In genomic region chr4:163332526-163333405, GRCh38 we compare ENCODE assay signal across 1 cellular context.
TF ChIP-seq lines count a peak whose summit lies in the region.

Gene NPY1R, minus strand, starts transcription at chr4:163332596. Its CDS starts 6,042 bp downstream, at chr4:163326554.

TF ChIP-seq in GM12878, 131 proteins besides CTCF, POLR2A, EP300 and RAD21 (continued from another document):
- TF ChIP-seq ELK1 (IDR thresholded peaks at IDR 0.05; ENCODE audit: low read depth, low read length), result no peak
TF ChIP-seq in GM12878: peak in this region for 4.
